28 cellular contexts compared by ENCODE assay signal in genomic region chr10:116980041-116980440, GRCh38.
"Had no signal": no experiment of that assay in that cellular context is flagged by ENCODE, and none has a peak within 500 bp of the region (broad histone marks: within the 10 kb centered on the region; RNA-seq: fewer than 3 reads in every experiment).

No MANE protein-coding gene starts in this region.

- DNase-seq: dermis blood vessel endothelial cell; effector CD8-positive, alpha-beta T cell; effector memory CD8-positive, alpha-beta T cell; endodermal cell; erythroblast; esophagus squamous epithelium; foreskin fibroblast; foreskin melanocyte; gastrocnemius medialis; glutamatergic neuron; head of caudate nucleus; heart right ventricle; hippocampal formation; left colon; left ventricle myocardium inferior; lower lobe of right lung; mesenchymal stem cell; mucosa of descending colon; naive B cell had no signal

- H3K4me3 Mint-ChIP-seq: effector memory CD8-positive, alpha-beta T cell; endodermal cell; mesothelial cell of epicardium; naive B cell had no signal

- FAIRE-seq: colon, endometrium, islet of Langerhans, keratinocyte had no signal

- H3K36me3 ChIP-seq: gastrocnemius medialis had no signal

- H3K36me3 Mint-ChIP-seq: naive B cell had no signal

- H3K4me1 Mint-ChIP-seq: naive B cell had no signal

- H3K27me3 ChIP-seq: esophagus squamous epithelium, gastrocnemius medialis, heart right ventricle had no signal

- H3K27me3 Mint-ChIP-seq: effector memory CD8-positive, alpha-beta T cell had no signal

- H3K27ac Mint-ChIP-seq: effector memory CD8-positive, alpha-beta T cell; endodermal cell; mesothelial cell of epicardium; naive B cell had no signal

- H3K4me3 ChIP-seq: coronary artery, esophagus squamous epithelium, gastrocnemius medialis, heart right ventricle, left ventricle myocardium inferior, lower lobe of right lung, mucosa of descending colon had no signal

- H3K27ac ChIP-seq: coronary artery, epithelial cell of prostate, esophagus squamous epithelium, gastrocnemius medialis, heart right ventricle, left ventricle myocardium inferior, lower lobe of right lung had no signal

- H3K9me3 Mint-ChIP-seq: endodermal cell, mesothelial cell of epicardium had no signal

- H3K9me3 ChIP-seq: esophagus squamous epithelium, gastrocnemius medialis, heart right ventricle, left ventricle myocardium inferior, lower lobe of right lung, mucosa of descending colon had no signal

- ATAC-seq: effector memory CD8-positive, alpha-beta T cell; esophagus mucosa; gastrocnemius medialis; heart right ventricle; left colon; left lobe of liver; lower lobe of right lung; mucosa of descending colon had no signal

- H3K4me1 ChIP-seq: esophagus squamous epithelium, gastrocnemius medialis, heart right ventricle, left ventricle myocardium inferior, lower lobe of right lung had no signal
